In the genomic region with DNA sequence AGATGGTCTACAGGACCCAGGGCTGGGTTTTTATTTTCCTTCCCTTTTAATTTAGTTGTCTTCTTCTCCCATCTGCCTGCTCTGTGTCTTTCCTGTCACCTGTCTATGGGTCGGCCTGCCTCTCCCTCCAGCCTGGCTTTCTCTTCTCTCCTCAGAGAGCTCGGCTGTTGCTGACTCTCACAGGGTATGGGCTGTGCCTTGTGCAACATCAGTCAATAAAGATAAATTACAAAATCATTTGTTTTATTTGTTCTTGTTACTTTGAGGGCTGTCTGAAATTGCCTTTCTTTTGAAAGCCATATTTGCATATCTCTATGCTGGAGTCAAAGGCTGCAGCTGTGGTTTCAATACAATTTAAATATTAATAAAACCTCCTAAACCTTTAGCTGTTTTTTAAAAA, we compare ENCODE assay signal across 17 cellular contexts. TPM values are rescaled to one million over a fixed set of nuclear protein-coding genes. Genes with fewer than 3 reads are reported as not detected.
"Had no signal": no experiment of that assay in that cellular context is flagged by ENCODE, and none has a peak within 500 bp of the region (broad histone marks: within the 10 kb centered on the region; RNA-seq: fewer than 3 reads in every experiment).

No MANE protein-coding gene starts in this region.

- H3K27me3 Mint-ChIP-seq: naive thymus-derived CD4-positive, alpha-beta T cell; T-cell had no signal

- ATAC-seq: activated CD8-positive, alpha-beta T cell treated with anti-CD3 and anti-CD28 coated beads, Interleukin-2, amount 10 ng/mL, durations not matched to agents 7 days and 5 days; naive thymus-derived CD4-positive, alpha-beta T cell; stimulated activated naive CD8-positive, alpha-beta T cell treated with anti-CD3 and anti-CD28 coated beads, Interleukin-15, Interleukin-2, amounts not matched to agents 100 U/mL and 50 U/mL, for 24 hours; T-cell had no signal

- H3K36me3 Mint-ChIP-seq: naive thymus-derived CD4-positive, alpha-beta T cell; T-cell had no signal

- H3K9me3 Mint-ChIP-seq: naive thymus-derived CD4-positive, alpha-beta T cell; T-cell had no signal

- H3K27me3 ChIP-seq: cardiac muscle cell had no signal

- H3K36me3 ChIP-seq: cardiac muscle cell had no signal

- H3K4me3 Mint-ChIP-seq: activated CD8-positive, alpha-beta T cell treated with anti-CD3 and anti-CD28 coated beads, Interleukin-2, amount 10 ng/mL, durations not matched to agents 7 days and 5 days; naive thymus-derived CD4-positive, alpha-beta T cell; T-cell had no signal

- H3K27ac ChIP-seq: cardiac muscle cell, VCaP had no signal

- H3K4me1 Mint-ChIP-seq: T-cell had no signal

- FAIRE-seq: astrocyte, colon, frontal cortex had no signal

- DNase-seq: activated CD4-positive, alpha-beta T cell treated with anti-CD3 and anti-CD28 coated beads for 4 hours; activated CD8-positive, alpha-beta memory T cell treated with anti-CD3 and anti-CD28 coated beads, Interleukin-2, amount 50 U/mL, for 48 hours; activated CD8-positive, alpha-beta T cell treated with anti-CD3 and anti-CD28 coated beads, Interleukin-2, amount 10 ng/mL, durations not matched to agents 7 days and 5 days; activated naive CD4-positive, alpha-beta T cell; effector CD4-positive, alpha-beta T cell; kidney glomerular epithelial cell; naive thymus-derived CD4-positive, alpha-beta T cell; stimulated activated CD4-positive, alpha-beta T cell treated with anti-CD3 and anti-CD28 coated beads, Interleukin-2, amount 100 ng/mL, for 48 hours; stimulated activated CD8-positive, alpha-beta memory T cell treated with anti-CD3 and anti-CD28 coated beads, Interleukin-4, amount 100 ng/mL, for 48 hours; stimulated activated naive CD8-positive, alpha-beta T cell treated with anti-CD3 and anti-CD28 coated beads, Interleukin-15, Interleukin-2, amounts not matched to agents 100 U/mL and 50 U/mL, for 24 hours; T-cell had no signal

- H3K27ac Mint-ChIP-seq: activated CD8-positive, alpha-beta T cell treated with anti-CD3 and anti-CD28 coated beads, Interleukin-2, amount 10 ng/mL, durations not matched to agents 7 days and 5 days; T-cell had no signal

- H3K4me3 ChIP-seq: cardiac muscle cell, lung had no signal

RNA-seq across cellular contexts. Expression of gene RND2, which starts 15.6 kb away (rescaled TPM):
- total RNA-seq: activated CD8-positive, alpha-beta T cell treated with anti-CD3 and anti-CD28 coated beads, Interleukin-2, amount 10 ng/mL, durations not matched to agents 7 days and 5 days had no signal
